ENCODE assay signal across 31 cellular contexts in the genomic region with DNA sequence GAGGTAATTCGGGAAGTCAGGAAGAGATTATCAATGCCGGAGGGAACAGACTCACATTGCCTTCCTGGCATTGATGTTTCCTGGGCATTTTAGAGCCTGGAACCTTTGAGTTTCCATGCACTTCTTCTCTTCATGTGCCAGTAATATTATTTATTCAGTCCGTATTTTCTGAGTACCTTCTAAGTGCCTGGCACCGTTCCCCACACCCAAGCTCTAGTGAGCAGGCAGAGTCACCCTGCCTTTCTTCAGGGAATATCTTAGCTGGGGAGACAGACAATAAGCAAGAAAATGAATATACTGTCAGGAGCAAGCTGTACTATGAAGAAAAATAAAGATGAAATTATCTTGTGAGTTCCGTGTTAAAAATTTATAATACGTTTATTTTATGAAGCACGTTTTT.
"Had no signal": no experiment of that assay in that cellular context is flagged by ENCODE, and none has a peak within 500 bp of the region (broad histone marks: within the 10 kb centered on the region; RNA-seq: fewer than 3 reads in every experiment).

No MANE protein-coding gene starts in this region.

- H3K4me3 Mint-ChIP-seq: activated B cell treated with CpG ODN at 0.5 μM for 24 hours; activated CD8-positive, alpha-beta T cell treated with anti-CD3 and anti-CD28 coated beads for 36 hours; activated naive CD4-positive, alpha-beta T cell treated with anti-CD3 and anti-CD28 coated beads for 36 hours; activated naive CD4-positive, alpha-beta T cell treated with anti-CD3 and anti-CD28 coated beads, Interleukin-2, amount 50 U/mL, for 24 hours; activated naive CD8-positive, alpha-beta T cell treated with anti-CD3 and anti-CD28 coated beads for 36 hours; activated naive CD8-positive, alpha-beta T cell treated with anti-CD3 and anti-CD28 coated beads, Interleukin-2, amount 50 U/mL, for 24 hours; activated T-cell treated with anti-CD3 and anti-CD28 coated beads, Interleukin-2, amount 50 U/mL, for 4 hours; effector memory CD8-positive, alpha-beta T cell; T-helper 2 cell treated with Interferon-gamma antibody and Interleukin-4, amounts not matched to agents 5 μg/mL and 100 μg/mL, for 36 hours had no signal

- H3K36me3 Mint-ChIP-seq: activated naive CD4-positive, alpha-beta T cell treated with anti-CD3 and anti-CD28 coated beads, Interleukin-2, amount 50 U/mL, for 24 hours; activated naive CD8-positive, alpha-beta T cell treated with anti-CD3 and anti-CD28 coated beads for 36 hours had no signal

- H3K27me3 Mint-ChIP-seq: activated B cell treated with CpG ODN at 0.5 μM for 24 hours; activated CD8-positive, alpha-beta T cell treated with anti-CD3 and anti-CD28 coated beads for 36 hours; activated naive CD8-positive, alpha-beta T cell treated with anti-CD3 and anti-CD28 coated beads for 36 hours; activated naive CD8-positive, alpha-beta T cell treated with anti-CD3 and anti-CD28 coated beads, Interleukin-2, amount 50 U/mL, for 24 hours; effector memory CD8-positive, alpha-beta T cell had no signal

- H3K4me1 Mint-ChIP-seq: activated B cell treated with CpG ODN at 0.5 μM for 24 hours; activated naive CD4-positive, alpha-beta T cell treated with anti-CD3 and anti-CD28 coated beads, Interleukin-2, amount 50 U/mL, for 24 hours; activated naive CD8-positive, alpha-beta T cell treated with anti-CD3 and anti-CD28 coated beads for 36 hours; activated naive CD8-positive, alpha-beta T cell treated with anti-CD3 and anti-CD28 coated beads, Interleukin-2, amount 50 U/mL, for 24 hours had no signal

- H3K9me3 Mint-ChIP-seq: activated naive CD4-positive, alpha-beta T cell treated with anti-CD3 and anti-CD28 coated beads, Interleukin-2, amount 50 U/mL, for 24 hours; activated naive CD8-positive, alpha-beta T cell treated with anti-CD3 and anti-CD28 coated beads for 36 hours; effector memory CD8-positive, alpha-beta T cell had no signal

- H3K27ac Mint-ChIP-seq: activated B cell treated with CpG ODN at 0.5 μM for 24 hours; activated CD8-positive, alpha-beta T cell treated with anti-CD3 and anti-CD28 coated beads for 36 hours; activated naive CD4-positive, alpha-beta T cell treated with anti-CD3 and anti-CD28 coated beads for 36 hours; activated naive CD4-positive, alpha-beta T cell treated with anti-CD3 and anti-CD28 coated beads, Interleukin-2, amount 50 U/mL, for 24 hours; activated naive CD8-positive, alpha-beta T cell treated with anti-CD3 and anti-CD28 coated beads for 36 hours; activated naive CD8-positive, alpha-beta T cell treated with anti-CD3 and anti-CD28 coated beads, Interleukin-2, amount 50 U/mL, for 24 hours; activated T-helper 2 cell treated with anti-CD3 and anti-CD28 coated beads, Interferon-gamma antibody, Interleukin-2, Interleukin-4, amounts not matched to agents 10 μg/mL and 5 μg/mL and 100 μg/mL, durations not matched to agents 14 hours and 24 hours and 36 hours; effector memory CD8-positive, alpha-beta T cell; T-helper 2 cell treated with Interferon-gamma antibody and Interleukin-4, amounts not matched to agents 5 μg/mL and 100 μg/mL, for 36 hours had no signal

- ATAC-seq: activated CD4-positive, CD25-positive, alpha-beta regulatory T cell treated with anti-CD3 and anti-CD28 coated beads, Interleukin-2, amount 50 U/mL, for 24 hours; activated CD8-positive, alpha-beta T cell treated with anti-CD3 and anti-CD28 coated beads for 36 hours; activated naive CD8-positive, alpha-beta T cell treated with anti-CD3 and anti-CD28 coated beads, Interleukin-2, amount 50 U/mL, for 24 hours; activated T-cell treated with anti-CD3 and anti-CD28 coated beads, Interleukin-2, amount 50 U/mL, for 4 hours; body of pancreas; effector memory CD8-positive, alpha-beta T cell; foreskin keratinocyte; gastrocnemius medialis; heart left ventricle had no signal

- DNase-seq: activated B cell treated with CpG ODN at 0.5 μM for 24 hours; activated CD4-positive, alpha-beta T cell treated with anti-CD3 and anti-CD28 coated beads for 48 hours; activated CD4-positive, alpha-beta T cell treated with anti-CD3 and anti-CD28 coated beads, Interleukin-2, amount 50 U/mL, for 1 hour; activated CD4-positive, alpha-beta T cell treated with anti-CD3 and anti-CD28 coated beads, Interleukin-2, amount 50 U/mL, for 48 hours; activated CD8-positive, alpha-beta memory T cell treated with anti-CD3 and anti-CD28 coated beads for 24 hours; activated CD8-positive, alpha-beta T cell treated with anti-CD3 and anti-CD28 coated beads for 36 hours; activated effector memory CD4-positive, alpha-beta T cell treated with anti-CD3 and anti-CD28 coated beads, Interleukin-2, amount 50 U/mL, for 16 hours; activated naive CD4-positive, alpha-beta T cell treated with anti-CD3 and anti-CD28 coated beads for 36 hours; activated naive CD8-positive, alpha-beta T cell treated with anti-CD3 and anti-CD28 coated beads for 36 hours; activated naive CD8-positive, alpha-beta T cell treated with anti-CD3 and anti-CD28 coated beads, Interleukin-2, amount 50 U/mL, for 24 hours; activated T-cell treated with anti-CD3 and anti-CD28 coated beads, Interleukin-2, amount 50 U/mL, for 4 hours; adrenal gland; amygdala; aorta; body of pancreas; caudate nucleus; cortex of kidney; dermis blood vessel endothelial cell; effector CD4-positive, alpha-beta T cell; effector memory CD8-positive, alpha-beta T cell; erythroblast; foreskin keratinocyte; gastrocnemius medialis; glutamatergic neuron; heart left ventricle; T1000; WERI-Rb-1 had no signal
